3 cellular contexts compared by ENCODE assay signal in genomic region chr22:30328466-30329049, GRCh38.
A peak's percentile ranks its signal among the peaks of the same experiment; 100 is the strongest.
TF ChIP-seq lines count a peak whose summit lies in the region.

No MANE protein-coding gene starts in this region.

TF ChIP-seq in SK-N-SH, 30 proteins besides CTCF, POLR2A, EP300 and RAD21:
- 0 out of 2 replicates have a peak, but pooled peaks have one; percentile 5 for TF ChIP-seq POLR2AphosphoS5 (IDR thresholded peaks at IDR 0.05; ENCODE audit: low read depth, low read length)
- TF ChIP-seq CHD2 (IDR thresholded peaks at IDR 0.05; ENCODE audit: low read length, partially characterized antibody) = no peak
- no peak for TF ChIP-seq YY1 (IDR thresholded peaks at IDR 0.05; ENCODE audit: low read depth)
TF ChIP-seq in SK-N-SH: peak in this region for 1.

TF ChIP-seq in SK-N-SH treated with all-trans-retinoic acid at 6 μM for 48 hours, 23 proteins besides CTCF, POLR2A, EP300 and RAD21:
- no peak for TF ChIP-seq POU6F1 (CRISPR knock-in tag; IDR thresholded peaks at IDR 0.05; ENCODE audit: borderline replicate concordance, low read depth)
- no peak for TF ChIP-seq PPARA (CRISPR knock-in tag; IDR thresholded peaks at IDR 0.05; ENCODE audit: borderline replicate concordance)
- no peak for TF ChIP-seq ARNTL (CRISPR knock-in tag; IDR thresholded peaks at IDR 0.05; ENCODE audit: borderline replicate concordance, low read depth)
- TF ChIP-seq SNAI2 (CRISPR knock-in tag; IDR thresholded peaks at IDR 0.05) = no peak
- TF ChIP-seq ZNF565 (CRISPR knock-in tag; conservative IDR thresholded peaks at IDR 0.05; ENCODE audit: low read depth) = no peak
- no peak for TF ChIP-seq GLIS3 (CRISPR knock-in tag; IDR thresholded peaks at IDR 0.05)
- TF ChIP-seq CREB5 (CRISPR knock-in tag; IDR thresholded peaks at IDR 0.05; ENCODE audit: low read depth) = no peak
- TF ChIP-seq ESRRG (CRISPR knock-in tag; IDR thresholded peaks at IDR 0.05) = no peak
- TF ChIP-seq RARB (CRISPR knock-in tag; IDR thresholded peaks at IDR 0.05) = no peak

TF ChIP-seq in IMR-90, 13 proteins besides CTCF, POLR2A, EP300 and RAD21:
- no peak for TF ChIP-seq CEBPB (IDR thresholded peaks at IDR 0.05; ENCODE audit: low read depth, low read length)
- no peak for TF ChIP-seq MXI1 (IDR thresholded peaks at IDR 0.05; ENCODE audit: borderline replicate concordance, low read depth, low read length)
- TF ChIP-seq MAFK (IDR thresholded peaks at IDR 0.05; ENCODE audit: low read depth, low read length) = no peak
- TF ChIP-seq RCOR1 (IDR thresholded peaks at IDR 0.05; ENCODE audit: insufficient replicate concordance, low read length) = no peak
- TF ChIP-seq MAZ (IDR thresholded peaks at IDR 0.05; ENCODE audit: borderline replicate concordance, low read depth, low read length) = no peak
- no peak for TF ChIP-seq BHLHE40 (IDR thresholded peaks at IDR 0.05; ENCODE audit: low read depth, low read length)
- TF ChIP-seq CHD1 (IDR thresholded peaks at IDR 0.05; ENCODE audit: low read depth, low read length) = no peak
- TF ChIP-seq SMC3 (IDR thresholded peaks at IDR 0.05; ENCODE audit: low read depth, low read length) = no peak
- TF ChIP-seq NFE2L2 (IDR thresholded peaks at IDR 0.05; ENCODE audit: low read depth, low read length) = no peak
- TF ChIP-seq RFX5 (IDR thresholded peaks at IDR 0.05; ENCODE audit: low read depth, low read length) = no peak
- TF ChIP-seq USF2 (IDR thresholded peaks at IDR 0.05; ENCODE audit: low read depth, low read length) = no peak
- TF ChIP-seq ELK1 (IDR thresholded peaks at IDR 0.05; ENCODE audit: borderline replicate concordance, low read depth, low read length) = no peak
